Comparison of ENCODE assay signal across 21 cellular contexts in genomic region chr3:197675568-197675860, GRCh38.
A peak's percentile ranks its signal among the peaks of the same experiment; 100 is the strongest.
DNase-seq lines count a peak whose midpoint lies in the region; ATAC-seq and TF ChIP-seq lines count a peak whose summit lies in the region.
"Had no signal": no experiment of that assay in that cellular context is flagged by ENCODE, and none has a peak within 500 bp of the region (broad histone marks: within the 10 kb centered on the region; RNA-seq: fewer than 3 reads in every experiment).

No MANE protein-coding gene starts in this region.

- POLR2A ChIA-PET in activated B cell treated with CpG ODN at 0.5 μM for 24 hours (lab: Charles Lee): interaction anchor here (0.6 to 3.2 kb wide), 2 partner anchors 37 to 71 kb away, joined by 4 to 12 read pairs; no protein-coding TSS in a partner anchor

- H3K4me3 ChIP-seq in osteoblast (ENCODE audit: insufficient read depth, low read length): no peak overlapping the region
- H3K4me3 ChIP-seq in lower lobe of right lung: no peak overlapping the region
- H3K4me3 ChIP-seq: Peyer's patch had no signal

- no peak for DNase-seq in activated T-cell treated with anti-CD3 and anti-CD28 coated beads, Interleukin-2, amount 50 U/mL, for 72 hours
- DNase-seq in activated T-cell treated with anti-CD3 and anti-CD28 coated beads for 4 hours (no peak), activated B cell treated with CpG ODN at 0.5 μM for 24 hours (no peak), memory B cell (ENCODE audit: low spot score in 2 of 2) (no peak), osteoblast (ENCODE audit: insufficient read length, low spot score, missing footprints) (no peak), lower lobe of right lung (no peak), dermis blood vessel endothelial cell (no peak)
- DNase-seq: 8988T; DMS53; EL; GF-D8; Karpas-422; MV-4-11; NCI-H1105 treated with DMSO at 0.1 percent for 48 hours; NCI-H2029 treated with DMSO at 0.1 percent for 48 hours; NCI-H226; NCI-H510A treated with DMSO at 0.1 percent for 48 hours; NCI-H774; NK-92 treated with Interleukin-12 subunit alpha and Interleukin-12 subunit beta, amount 100 ng/mL, for 24 hours had no signal

- no peaks in the 10 kb centered on the region for H3K4me1 ChIP-seq in osteoblast (ENCODE audit: insufficient read depth, low read length)
- H3K4me1 ChIP-seq in lower lobe of right lung: peaks cover 6% of the 10 kb centered on the region

- intact Hi-C loops in activated B cell treated with CpG ODN at 0.5 μM for 24 hours (cut with micrococcal nuclease): no loop called here
- intact Hi-C loops in lower lobe of right lung (cut with DNase I): no loop called here

- no peak overlapping the region for H2AFZ ChIP-seq in osteoblast (ENCODE audit: low read length)

- H3K27me3 ChIP-seq in osteoblast (ENCODE audit: insufficient read depth, low read length) (no peaks in the 10 kb centered on the region), lower lobe of right lung (ENCODE audit: low read depth) (no peaks in the 10 kb centered on the region)
- H3K27me3 ChIP-seq: Peyer's patch had no signal

- no peaks in the 10 kb centered on the region for H3K4me1 Mint-ChIP-seq in activated T-cell treated with anti-CD3 and anti-CD28 coated beads, Interleukin-2, amount 50 U/mL, for 72 hours (ENCODE audit: low read depth)
- peaks cover 43% of the 10 kb centered on the region for H3K4me1 Mint-ChIP-seq in activated B cell treated with CpG ODN at 0.5 μM for 24 hours
- peaks cover 18% of the 10 kb centered on the region for H3K4me1 Mint-ChIP-seq in memory B cell

- H3K27ac ChIP-seq in osteoblast (ENCODE audit: low read depth, low read length) (no peak overlapping the region), lower lobe of right lung (no peak overlapping the region)

- no peak for TF ChIP-seq CTCF in activated B cell treated with CpG ODN at 0.5 μM for 24 hours (IDR thresholded peaks at IDR 0.05)
- no peak for TF ChIP-seq CTCF in osteoblast (IDR thresholded peaks at IDR 0.05; ENCODE audit: extremely low read depth, low read depth, low read length)
- TF ChIP-seq CTCF in lower lobe of right lung (IDR thresholded peaks at IDR 0.05): no peak

- H3K27me3 Mint-ChIP-seq in activated T-cell treated with anti-CD3 and anti-CD28 coated beads, Interleukin-2, amount 50 U/mL, for 72 hours (ENCODE audit: low read depth): no peaks in the 10 kb centered on the region
- H3K27me3 Mint-ChIP-seq in activated B cell treated with CpG ODN at 0.5 μM for 24 hours: no peaks in the 10 kb centered on the region
- H3K27me3 Mint-ChIP-seq in memory B cell: no peaks in the 10 kb centered on the region

- H3K9me3 ChIP-seq in osteoblast (ENCODE audit: low read depth, low read length) (peaks cover 4% of the 10 kb centered on the region), lower lobe of right lung (no peaks in the 10 kb centered on the region)
- H3K9me3 ChIP-seq: Peyer's patch had no signal

- peaks cover 3 to 13% of the 10 kb centered on the region in 2 donors for H3K9me3 Mint-ChIP-seq in activated T-cell treated with anti-CD3 and anti-CD28 coated beads, Interleukin-2, amount 50 U/mL, for 72 hours
- H3K9me3 Mint-ChIP-seq in activated B cell treated with CpG ODN at 0.5 μM for 24 hours: no peaks in the 10 kb centered on the region
- no peaks in the 10 kb centered on the region for H3K9me3 Mint-ChIP-seq in memory B cell

- H3K36me3 Mint-ChIP-seq in activated T-cell treated with anti-CD3 and anti-CD28 coated beads, Interleukin-2, amount 50 U/mL, for 72 hours (ENCODE audit: insufficient read depth in 2 of 2): peaks cover 15 to 22% of the 10 kb centered on the region in 2 donors
- H3K36me3 Mint-ChIP-seq in activated B cell treated with CpG ODN at 0.5 μM for 24 hours (ENCODE audit: low read depth): peaks cover 80% of the 10 kb centered on the region
- H3K36me3 Mint-ChIP-seq in memory B cell: peaks cover 45% of the 10 kb centered on the region

- peak overlapping the region; percentile 7 for H3K27ac Mint-ChIP-seq in activated T-cell treated with anti-CD3 and anti-CD28 coated beads, Interleukin-2, amount 50 U/mL, for 72 hours
- H3K27ac Mint-ChIP-seq in activated B cell treated with CpG ODN at 0.5 μM for 24 hours (peak overlapping the region; percentile 70), memory B cell (peak overlapping the region; percentile 96)

- no peak overlapping the region for H3K4me3 Mint-ChIP-seq in activated T-cell treated with anti-CD3 and anti-CD28 coated beads, Interleukin-2, amount 50 U/mL, for 72 hours
- H3K4me3 Mint-ChIP-seq in activated B cell treated with CpG ODN at 0.5 μM for 24 hours (no peak overlapping the region), memory B cell (no peak overlapping the region)
- H3K4me3 Mint-ChIP-seq: CD14-positive monocyte had no signal

- no peaks in the 10 kb centered on the region for H3K79me2 ChIP-seq in osteoblast (ENCODE audit: insufficient read depth, low read length)

- CTCF ChIA-PET in activated B cell treated with CpG ODN at 0.5 μM for 24 hours (lab: Charles Lee): interaction anchor here (1.4 kb wide), 2 partner anchors 76 to 107 kb away, joined by 3 to 4 read pairs; no protein-coding TSS in a partner anchor

- H3K36me3 ChIP-seq in osteoblast (ENCODE audit: insufficient read depth, low read length): peaks cover 42% of the 10 kb centered on the region
- H3K36me3 ChIP-seq in lower lobe of right lung: peaks cover 65% of the 10 kb centered on the region

- ATAC-seq in activated T-cell treated with anti-CD3 and anti-CD28 coated beads, Interleukin-2, amount 50 U/mL, for 72 hours (replicated peaks in 1 of 2): no peak
- no peak for ATAC-seq in activated B cell treated with CpG ODN at 0.5 μM for 24 hours (ENCODE audit: low read depth)
- no peak for ATAC-seq in memory B cell (ENCODE audit: low read depth)
- no peak for ATAC-seq in lower lobe of right lung

- H3K4me2 ChIP-seq in osteoblast (ENCODE audit: insufficient read depth, low read length): no peak overlapping the region

- no peaks in the 10 kb centered on the region for H4K20me1 ChIP-seq in osteoblast (ENCODE audit: insufficient read depth, low read length)

Comparison
In these comparisons a context has a peak if more than half of its experiments do, and no peak if none do; other contexts are left out.
1. H3K27ac Mint-ChIP-seq: peak in every context shown above with its lines; median percentile 96 in memory B cell; 70 in activated B cell treated with CpG ODN at 0.5 μM for 24 hours; 7 in activated T-cell treated with anti-CD3 and anti-CD28 coated beads, Interleukin-2, amount 50 U/mL, for 72 hours.